Comparison of ENCODE assay signal across 10 cellular contexts in genomic region chr17:55266051-55266957, GRCh38. TPM values are rescaled to one million over a fixed set of nuclear protein-coding genes. Genes with fewer than 3 reads are reported as not detected.
A peak's percentile ranks its signal among the peaks of the same experiment; 100 is the strongest.
DNase-seq lines count a peak whose midpoint lies in the region; ATAC-seq and FAIRE-seq lines count a peak whose summit lies in the region.
"Had no signal": no experiment of that assay in that cellular context is flagged by ENCODE, and none has a peak within 500 bp of the region (broad histone marks: within the 10 kb centered on the region; RNA-seq: fewer than 3 reads in every experiment).

No MANE protein-coding gene starts in this region.

- H3K4me3 ChIP-seq in iPS DF 6.9 (ENCODE audit: low read length) = peak overlapping the region; percentile 4; the same call in 1 of the 2 replicates

- no peak for ATAC-seq in activated T-cell treated with anti-CD3 and anti-CD28 coated beads, Interleukin-2, amount 50 U/mL, for 72 hours (replicated peaks in 1 of 2)
- ATAC-seq in GM18502 (IDR thresholded peaks at IDR 0.05; ENCODE audit: poor library complexity, unreplicated experiment) = no peak
- no peak for ATAC-seq in HG02885 (IDR thresholded peaks at IDR 0.05; ENCODE audit: poor library complexity, unreplicated experiment)
- ATAC-seq: left colon had no signal

- H3K27me3 ChIP-seq in iPS DF 6.9 (ENCODE audit: control insufficient read depth, insufficient read depth, low read length) = peaks cover 26% of the 10 kb centered on the region; the same call in 1 of the 2 replicates

- peaks cover 0 to under 1% of the 10 kb centered on the region in 2 donors for H3K9me3 Mint-ChIP-seq in activated T-cell treated with anti-CD3 and anti-CD28 coated beads, Interleukin-2, amount 50 U/mL, for 72 hours

- H3K4me1 Mint-ChIP-seq in activated T-cell treated with anti-CD3 and anti-CD28 coated beads, Interleukin-2, amount 50 U/mL, for 72 hours (ENCODE audit: low read depth) = peaks cover 14% of the 10 kb centered on the region

- H3K27ac Mint-ChIP-seq in activated T-cell treated with anti-CD3 and anti-CD28 coated beads, Interleukin-2, amount 50 U/mL, for 72 hours = no peak overlapping the region

- H3K36me3 Mint-ChIP-seq in activated T-cell treated with anti-CD3 and anti-CD28 coated beads, Interleukin-2, amount 50 U/mL, for 72 hours (ENCODE audit: insufficient read depth in 2 of 2) = no peaks in the 10 kb centered on the region

- no peak overlapping the region for H3K27ac ChIP-seq in iPS DF 6.9 (ENCODE audit: low read length)

- H3K27me3 Mint-ChIP-seq in activated T-cell treated with anti-CD3 and anti-CD28 coated beads, Interleukin-2, amount 50 U/mL, for 72 hours (ENCODE audit: low read depth) = peaks cover 75% of the 10 kb centered on the region

- WGBS in iPS DF 6.9 (ENCODE audit: insufficient coverage, insufficient read length) = no CpG with 5 or more reads among the region's 25 CpGs

- H3K9me3 ChIP-seq in iPS DF 6.9 (ENCODE audit: control insufficient read depth, insufficient read depth, low read length) = no peaks in the 10 kb centered on the region

- no peak for DNase-seq in GM19239 (ENCODE audit: insufficient read length, low spot score)
- no peak for DNase-seq in activated T-cell treated with anti-CD3 and anti-CD28 coated beads, Interleukin-2, amount 50 U/mL, for 72 hours
- no peak for DNase-seq in iPS DF 6.9 (ENCODE audit: low read depth, low spot score)
- DNase-seq in retina = peak; percentile 45
- DNase-seq in NCI-H1092 treated with DMSO at 0.1 percent for 48 hours (lab: John Stamatoyannopoulos, UW) = no peak
- no peak for DNase-seq in NCI-H1694 (lab: John Stamatoyannopoulos, UW)

- H3K4me3 Mint-ChIP-seq in activated T-cell treated with anti-CD3 and anti-CD28 coated beads, Interleukin-2, amount 50 U/mL, for 72 hours = peak overlapping the region; percentile 78 to 79

- no peaks in the 10 kb centered on the region for H3K36me3 ChIP-seq in iPS DF 6.9 (ENCODE audit: control insufficient read depth, insufficient read depth, low read length)

- peak; percentile 18 for FAIRE-seq in GM19239 (lab: Jason Lieb, UNC)
- FAIRE-seq: GM12891 had no signal

- peaks cover 4% of the 10 kb centered on the region; the same call in 1 of the 2 replicates for H3K4me1 ChIP-seq in iPS DF 6.9 (ENCODE audit: control insufficient read depth, insufficient read depth, low read length)

RNA-seq across cellular contexts. Expression of gene HLF, which starts 1.5 kb away (rescaled TPM):
- total RNA-seq in activated T-cell treated with anti-CD3 and anti-CD28 coated beads, Interleukin-2, amount 50 U/mL, for 72 hours = 10 to 100 TPM; 23.9 to 44.3 TPM
